ENCODE assay signal across 1 cellular context in the genomic region with DNA sequence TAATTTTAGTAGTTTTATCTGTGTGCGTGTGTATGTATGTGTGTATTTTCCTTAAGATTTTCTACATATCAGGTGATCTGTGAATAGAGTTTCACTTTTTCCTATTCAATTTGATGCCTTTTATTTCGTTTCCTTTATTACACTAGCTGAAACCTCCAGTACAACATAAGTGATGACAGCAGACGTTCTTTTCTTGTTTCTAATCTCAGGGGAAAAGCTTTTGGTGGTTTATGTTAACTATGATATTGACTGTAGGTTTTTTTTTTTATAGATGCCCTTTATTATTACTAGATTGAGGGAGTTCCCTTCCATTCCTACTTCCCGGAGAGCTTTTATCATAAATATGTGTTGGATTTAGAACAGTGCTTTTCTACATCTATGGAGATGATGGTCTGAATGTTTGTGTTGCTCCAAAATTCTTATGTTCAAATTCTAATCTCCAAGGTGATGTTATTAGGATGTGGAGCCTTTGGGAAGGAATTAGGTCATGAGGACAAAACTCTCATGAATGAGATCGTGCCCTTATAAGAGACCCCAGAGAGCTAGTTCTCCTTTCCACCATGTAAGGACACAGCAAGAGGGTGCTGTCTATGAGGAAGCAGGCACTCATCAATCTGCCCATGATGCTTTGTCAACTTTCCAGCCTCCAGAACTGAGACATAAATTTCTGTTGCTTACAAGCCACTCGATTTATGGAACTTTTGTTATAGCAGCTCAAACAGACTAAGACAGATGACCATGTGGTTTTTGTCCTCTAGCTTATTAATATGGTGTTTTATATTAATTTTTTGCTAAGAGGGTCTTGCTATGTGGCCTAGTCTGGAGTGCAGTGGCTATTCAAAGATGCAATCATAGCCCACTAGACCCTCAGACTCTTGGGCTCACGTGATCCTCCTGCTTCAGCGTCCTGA.
TF ChIP-seq lines count a peak whose summit lies in the region.

No MANE protein-coding gene starts in this region.

TF ChIP-seq in K562, 482 proteins besides CTCF, POLR2A, EP300 and RAD21:
- TF ChIP-seq RNF2 (IDR thresholded peaks at IDR 0.05), result no peak
- TF ChIP-seq ZNF12 (CRISPR knock-in tag; IDR thresholded peaks at IDR 0.05), result peak; percentile 86
TF ChIP-seq in K562: peak in this region for 1.
